11 cellular contexts compared by ENCODE assay signal in the genomic region with DNA sequence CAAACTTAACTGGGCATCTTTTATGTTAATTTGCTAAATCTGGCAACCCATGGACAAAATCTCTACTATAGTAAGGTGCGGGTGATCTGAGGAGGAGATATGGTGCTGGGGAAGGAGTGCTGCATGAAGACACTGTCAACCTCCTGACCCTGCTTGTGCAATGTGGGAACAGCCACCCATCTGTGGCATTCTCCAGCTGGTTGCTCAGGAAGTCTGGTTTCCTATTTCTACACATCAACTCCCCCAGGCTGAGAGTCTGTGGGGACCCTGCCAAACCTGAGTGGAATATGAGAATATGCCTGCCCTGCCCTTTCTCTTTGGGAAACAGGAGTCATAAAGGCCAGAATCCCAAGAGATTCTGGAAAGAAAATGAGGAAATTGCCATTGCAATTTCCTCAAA.
DNase-seq lines count a peak whose midpoint lies in the region; ATAC-seq, FAIRE-seq and TF ChIP-seq lines count a peak whose summit lies in the region.
"Had no signal": no experiment of that assay in that cellular context is flagged by ENCODE, and none has a peak within 500 bp of the region (broad histone marks: within the 10 kb centered on the region; RNA-seq: fewer than 3 reads in every experiment).

No MANE protein-coding gene starts in this region.

- peaks cover 6% of the 10 kb centered on the region for H3K9me3 Mint-ChIP-seq in astrocyte (ENCODE audit: unreplicated experiment)
- peaks cover 3% of the 10 kb centered on the region in 2 donors for H3K9me3 Mint-ChIP-seq in stimulated activated naive B cell treated with anti-CD40 and anti-IgM and Interleukin-4, amounts not matched to agents 10 μg/mL and 1 μg/mL and 100 μg/mL, for 72 hours

- no peaks in the 10 kb centered on the region for H4K20me1 ChIP-seq in BLaER1 treated with 17β-estradiol and CSF1 and Interleukin-3, amounts not matched to agents 10 nM and 100 nM
- H4K20me1 ChIP-seq in astrocyte (ENCODE audit: insufficient read depth, low read length), result no peaks in the 10 kb centered on the region

- H3K36me3 ChIP-seq in BLaER1 treated with 17β-estradiol and CSF1 and Interleukin-3, amounts not matched to agents 10 nM and 100 nM, result peaks cover 0 to 9% (median 0%) of the 10 kb centered on the region in 11 experiments; a peak in 4 of 22 replicates
- H3K36me3 ChIP-seq in astrocyte (ENCODE audit: insufficient read depth, low read length), result no peaks in the 10 kb centered on the region
- no peaks in the 10 kb centered on the region for H3K36me3 ChIP-seq in left ventricle myocardium inferior
- H3K36me3 ChIP-seq in mucosa of descending colon (ENCODE audit: low read depth), result no peaks in the 10 kb centered on the region

- H3K4me3 Mint-ChIP-seq in astrocyte (ENCODE audit: unreplicated experiment), result no peak overlapping the region
- H3K4me3 Mint-ChIP-seq in stimulated activated naive B cell treated with anti-CD40 and anti-IgM and Interleukin-4, amounts not matched to agents 10 μg/mL and 1 μg/mL and 100 μg/mL, for 72 hours, result no peak overlapping the region

- no peaks in the 10 kb centered on the region for H3K4me1 Mint-ChIP-seq in astrocyte (ENCODE audit: low read depth, unreplicated experiment)
- no peaks in the 10 kb centered on the region for H3K4me1 Mint-ChIP-seq in stimulated activated naive B cell treated with anti-CD40 and anti-IgM and Interleukin-4, amounts not matched to agents 10 μg/mL and 1 μg/mL and 100 μg/mL, for 72 hours

- H3K4me2 ChIP-seq in BLaER1 treated with 17β-estradiol and CSF1 and Interleukin-3, amounts not matched to agents 10 nM and 100 nM, result peak overlapping the region; percentile 59 to 84 (median 73)
- H3K4me2 ChIP-seq in astrocyte (ENCODE audit: low read length), result no peak overlapping the region

- no peaks in the 10 kb centered on the region for H3K36me3 Mint-ChIP-seq in astrocyte (ENCODE audit: low read depth, unreplicated experiment)
- no peaks in the 10 kb centered on the region for H3K36me3 Mint-ChIP-seq in stimulated activated naive B cell treated with anti-CD40 and anti-IgM and Interleukin-4, amounts not matched to agents 10 μg/mL and 1 μg/mL and 100 μg/mL, for 72 hours

- H3K27ac ChIP-seq in BLaER1 treated with 17β-estradiol and CSF1 and Interleukin-3, amounts not matched to agents 10 nM and 100 nM, result peak overlapping the region; percentile 1 to 97 (median 93); a peak in 21 of 22 replicates
- H3K27ac ChIP-seq in astrocyte (ENCODE audit: low read depth, low read length) (no peak overlapping the region), left ventricle myocardium inferior (replicated peaks) (peak overlapping the region; percentile 29)

- peaks cover 27 to 84% (median 57%) of the 10 kb centered on the region in 10 experiments for H3K4me1 ChIP-seq in BLaER1 treated with 17β-estradiol and CSF1 and Interleukin-3, amounts not matched to agents 10 nM and 100 nM
- H3K4me1 ChIP-seq in astrocyte (ENCODE audit: insufficient read depth, low read length) (no peaks in the 10 kb centered on the region), left ventricle myocardium inferior (peaks cover 11% of the 10 kb centered on the region), mucosa of descending colon (ENCODE audit: low read depth) (no peaks in the 10 kb centered on the region)

- no peaks in the 10 kb centered on the region for H3K79me2 ChIP-seq in astrocyte (ENCODE audit: insufficient read depth, low read length)

- H3K27me3 ChIP-seq in BLaER1 treated with 17β-estradiol and CSF1 and Interleukin-3, amounts not matched to agents 10 nM and 100 nM, result no peaks in the 10 kb centered on the region
- H3K27me3 ChIP-seq in astrocyte (ENCODE audit: insufficient read depth, low read length), result no peaks in the 10 kb centered on the region
- H3K27me3 ChIP-seq in left ventricle myocardium inferior (ENCODE audit: low read depth), result no peaks in the 10 kb centered on the region

- no peak overlapping the region for H2AFZ ChIP-seq in astrocyte (ENCODE audit: low read depth, low read length)

- DNase-seq in KG1 (lab: John Stamatoyannopoulos, UW) (peak; percentile 2), astrocyte (ENCODE audit: low read depth) (peak; percentile 31), left ventricle myocardium inferior (peak; percentile 37), mucosa of descending colon (no peak)
- DNase-seq in stimulated activated naive B cell treated with anti-CD40 and anti-IgM and Interleukin-4, amounts not matched to agents 10 μg/mL and 1 μg/mL and 100 μg/mL, for 72 hours, result no peak
- DNase-seq in activated effector memory CD4-positive, alpha-beta T cell treated with anti-CD3 and anti-CD28 coated beads, Interleukin-2, amount 50 U/mL, for 16 hours, result no peak
- DNase-seq: activated CD4-positive, CD25-positive, alpha-beta regulatory T cell treated with anti-CD3 and anti-CD28 coated beads, Interleukin-2, amount 50 U/mL, for 72 hours; activated T-cell treated with anti-CD3 and anti-CD28 coated beads, Interleukin-2, amount 50 U/mL, for 1 hour; NCI-H1436 had no signal

- H3K27me3 Mint-ChIP-seq in astrocyte (ENCODE audit: low read depth, unreplicated experiment), result no peaks in the 10 kb centered on the region
- H3K27me3 Mint-ChIP-seq in stimulated activated naive B cell treated with anti-CD40 and anti-IgM and Interleukin-4, amounts not matched to agents 10 μg/mL and 1 μg/mL and 100 μg/mL, for 72 hours, result no peaks in the 10 kb centered on the region

- ATAC-seq in GM18858 (IDR thresholded peaks at IDR 0.05; ENCODE audit: unreplicated experiment) (no peak), mucosa of descending colon (no peak)
- no peak for ATAC-seq in stimulated activated naive B cell treated with anti-CD40 and anti-IgM and Interleukin-4, amounts not matched to agents 10 μg/mL and 1 μg/mL and 100 μg/mL, for 72 hours (replicated peaks)

- FAIRE-seq in astrocyte (lab: Jason Lieb, UNC), result no peak

- H3K4me3 ChIP-seq in BLaER1 treated with 17β-estradiol and CSF1 and Interleukin-3, amounts not matched to agents 10 nM and 100 nM, result peak overlapping the region in 3 of 10 experiments; percentile 12 to 28 (median 25); a peak in 3 of 20 replicates
- H3K4me3 ChIP-seq in astrocyte (ENCODE audit: insufficient read depth, low read depth, low read length), result no peak overlapping the region
- H3K4me3 ChIP-seq in left ventricle myocardium inferior, result no peak overlapping the region
- no peak overlapping the region for H3K4me3 ChIP-seq in mucosa of descending colon

- no peak overlapping the region for H3K27ac Mint-ChIP-seq in astrocyte (ENCODE audit: unreplicated experiment)
- H3K27ac Mint-ChIP-seq in stimulated activated naive B cell treated with anti-CD40 and anti-IgM and Interleukin-4, amounts not matched to agents 10 μg/mL and 1 μg/mL and 100 μg/mL, for 72 hours, result no peak overlapping the region

- TF ChIP-seq CTCF in astrocyte (IDR thresholded peaks at IDR 0.05; ENCODE audit: insufficient read depth, low read depth, low read length) (no peak), left ventricle myocardium inferior (IDR thresholded peaks at IDR 0.05; ENCODE audit: borderline replicate concordance) (no peak), mucosa of descending colon (IDR thresholded peaks at IDR 0.05) (no peak)

- H3K9ac ChIP-seq in BLaER1 treated with 17β-estradiol and CSF1 and Interleukin-3, amounts not matched to agents 10 nM and 100 nM, result peak overlapping the region in 10 of 11 experiments; percentile 1 to 82 (median 76); a peak in 19 of 22 replicates
- no peak overlapping the region for H3K9ac ChIP-seq in astrocyte (ENCODE audit: low read length)

- H3K9me3 ChIP-seq in BLaER1 treated with 17β-estradiol and CSF1 and Interleukin-3, amounts not matched to agents 10 nM and 100 nM (replicated peaks in 1 of 11), result peaks cover 0 to 56% (median 10%) of the 10 kb centered on the region in 11 experiments; a peak in 12 of 22 replicates
- H3K9me3 ChIP-seq in astrocyte (ENCODE audit: insufficient read depth, low read depth, low read length) (peaks cover 3% of the 10 kb centered on the region), left ventricle myocardium inferior (replicated peaks) (no peaks in the 10 kb centered on the region), mucosa of descending colon (no peaks in the 10 kb centered on the region)

- intact Hi-C loops in left ventricle myocardium inferior (cut with micrococcal nuclease) (no loop called here), mucosa of descending colon (cut with DNase I, micrococcal nuclease) (no loop called here)

Comparison
In these comparisons a context has a peak if more than half of its experiments do, and no peak if none do; other contexts are left out.
1. DNase-seq: peak in KG1 (single experiment), astrocyte (single experiment) and left ventricle myocardium inferior (single experiment); none in mucosa of descending colon (0 of 3), stimulated activated naive B cell treated with anti-CD40 and anti-IgM and Interleukin-4, amounts not matched to agents 10 μg/mL and 1 μg/mL and 100 μg/mL, for 72 hours (single experiment) and activated effector memory CD4-positive, alpha-beta T cell treated with anti-CD3 and anti-CD28 coated beads, Interleukin-2, amount 50 U/mL, for 16 hours (single experiment).